ENCODE assay signal across 25 cellular contexts in genomic region chr6:144712541-144712940, GRCh38.
DNase-seq lines count a peak whose midpoint lies in the region; ATAC-seq and TF ChIP-seq lines count a peak whose summit lies in the region.
"Had no signal": no experiment of that assay in that cellular context is flagged by ENCODE, and none has a peak within 500 bp of the region (broad histone marks: within the 10 kb centered on the region; RNA-seq: fewer than 3 reads in every experiment).

No MANE protein-coding gene starts in this region.

- H3K23ac ChIP-seq in neuronal stem cell (ENCODE audit: low read depth, low read length, poor library complexity): no peak overlapping the region

- no peaks in the 10 kb centered on the region for H3K79me1 ChIP-seq in neuronal stem cell (ENCODE audit: low read depth, low read length)

- no peak overlapping the region for H3K4me3 ChIP-seq in fibroblast of lung (replicated peaks in 1 of 4; ENCODE audit: control extremely low read depth in 1 of 4, insufficient read depth in 1 of 4, low read depth in 3 of 4, low read length in 4 of 4)
- H3K4me3 ChIP-seq in skeletal muscle cell (ENCODE audit: low read depth, low read length): no peak overlapping the region
- H3K4me3 ChIP-seq in neuronal stem cell (ENCODE audit: low read length in 2 of 2): no peak overlapping the region
- no peak overlapping the region for H3K4me3 ChIP-seq in suprapubic skin
- H3K4me3 ChIP-seq: ascending aorta, esophagus squamous epithelium, lower lobe of right lung, MG63, right atrium auricular region had no signal

- ATAC-seq in Right ventricle myocardium superior (ENCODE audit: poor library complexity): no peak
- ATAC-seq: activated CD4-positive, alpha-beta T cell treated with anti-CD3 and anti-CD28 coated beads for 36 hours; activated naive CD4-positive, alpha-beta T cell treated with anti-CD3 and anti-CD28 coated beads, Interleukin-2, amount 50 U/mL, for 72 hours; lower lobe of right lung; SK-N-SH treated with all-trans-retinoic acid at 6 μM for 48 hours; stimulated activated effector memory CD8-positive, alpha-beta T cell treated with anti-CD3 and anti-CD28 coated beads, Interleukin-12 subunit alpha, Interleukin-12 subunit beta, amount 100 ng/mL, for 72 hours had no signal

- no peaks in the 10 kb centered on the region for H3K79me2 ChIP-seq in fibroblast of lung (ENCODE audit: control insufficient read depth, insufficient read depth, low read length)

- no peaks in the 10 kb centered on the region for H3K27me3 ChIP-seq in fibroblast of lung (ENCODE audit: control insufficient read depth, insufficient read depth, low read length)
- no peaks in the 10 kb centered on the region for H3K27me3 ChIP-seq in neuronal stem cell (ENCODE audit: control insufficient read depth in 3 of 3, insufficient read depth in 3 of 3, low read depth in 1 of 3, low read length in 3 of 3)
- no peaks in the 10 kb centered on the region for H3K27me3 ChIP-seq in suprapubic skin
- H3K27me3 ChIP-seq: ascending aorta, esophagus squamous epithelium, MG63, right atrium auricular region had no signal

- H2BK15ac ChIP-seq in neuronal stem cell (ENCODE audit: low read length): no peak overlapping the region

- H3K9me3 ChIP-seq in fibroblast of lung (ENCODE audit: control insufficient read depth, insufficient read depth, low read depth, low read length) (no peaks in the 10 kb centered on the region), neuronal stem cell (replicated peaks in 1 of 2; ENCODE audit: control insufficient read depth in 2 of 2, insufficient read depth in 1 of 2, low read depth in 1 of 2, low read length in 2 of 2) (no peaks in the 10 kb centered on the region), suprapubic skin (no peaks in the 10 kb centered on the region)
- H3K9me3 ChIP-seq: ascending aorta, esophagus squamous epithelium, lower lobe of right lung, MG63, right atrium auricular region had no signal

- no peak for TF ChIP-seq POLR2A in suprapubic skin (IDR thresholded peaks at IDR 0.05)

- H3K36me3 ChIP-seq in fibroblast of lung (ENCODE audit: control insufficient read depth, insufficient read depth, low read length) (no peaks in the 10 kb centered on the region), neuronal stem cell (replicated peaks in 1 of 2; ENCODE audit: control insufficient read depth in 2 of 2, insufficient read depth in 2 of 2, low read length in 2 of 2) (no peaks in the 10 kb centered on the region), suprapubic skin (no peaks in the 10 kb centered on the region)
- H3K36me3 ChIP-seq: ascending aorta, MG63, right atrium auricular region had no signal

- H3K4me2 ChIP-seq in fibroblast of lung (ENCODE audit: extremely low read depth, insufficient read depth, low read length) (no peak overlapping the region), neuronal stem cell (ENCODE audit: insufficient read depth, low read length, poor library complexity, severe bottlenecking) (no peak overlapping the region)

- H2BK5ac ChIP-seq in neuronal stem cell (ENCODE audit: low read length): no peak overlapping the region

- no CpG with 5 or more reads among the region's 1 CpG for WGBS in neuronal stem cell (ENCODE audit: extremely low coverage in 2 of 2, insufficient read length in 2 of 2, insufficient replicate concordance in 1 of 2), 2 donors
- 48% methylated on average over 1 of the region's 1 CpG for whole genome bisulfite sequencing in suprapubic skin

- H3K27ac ChIP-seq in fibroblast of lung (ENCODE audit: insufficient read depth, low read length): no peak overlapping the region
- H3K27ac ChIP-seq in neuronal stem cell (replicated peaks; ENCODE audit: low read length): no peak overlapping the region
- no peak overlapping the region for H3K27ac ChIP-seq in suprapubic skin
- H3K27ac ChIP-seq: ascending aorta, esophagus squamous epithelium, lower lobe of right lung, right atrium auricular region had no signal

- no peak overlapping the region for H4K8ac ChIP-seq in neuronal stem cell (ENCODE audit: low read depth, low read length)

- DNase-seq in GM04503 (ENCODE audit: low read depth) (peak; percentile 20), RPMI7951 (ENCODE audit: low read depth) (peak; percentile 21), fibroblast of lung (ENCODE audit: low read depth in 2 of 2) (peak; percentile 18 to 30), skeletal muscle cell (ENCODE audit: low read depth) (peak; percentile 17), neuronal stem cell (ENCODE audit: low spot score) (no peak), Right ventricle myocardium superior (no peak), suprapubic skin (ENCODE audit: low spot score in 2 of 2) (no peak)
- DNase-seq: activated CD4-positive, alpha-beta T cell treated with anti-CD3 and anti-CD28 coated beads for 36 hours; activated T-cell treated with anti-CD3 and anti-CD28 coated beads for 4 hours; CD4-positive, CD25-positive, alpha-beta regulatory T cell; central memory CD4-positive, alpha-beta T cell; endodermal cell; esophagus squamous epithelium; H7; lower lobe of right lung; MG63; NCI-H2081 treated with DMSO at 0.1 percent for 48 hours; NCI-H774; stimulated activated CD4-positive, alpha-beta T cell treated with anti-CD3 and anti-CD28 coated beads, Interleukin-12 subunit alpha, Interleukin-12 subunit beta, amount 100 ng/mL, for 4 hours; stimulated activated CD4-positive, alpha-beta T cell treated with anti-CD3 and anti-CD28 coated beads, Interleukin-4, amount 100 ng/mL, for 1 hour had no signal

- no peak overlapping the region for H4K91ac ChIP-seq in neuronal stem cell (ENCODE audit: low read depth, low read length, poor library complexity)

- no peak overlapping the region for H3K14ac ChIP-seq in neuronal stem cell (ENCODE audit: low read length)

- no peak for TF ChIP-seq EP300 in suprapubic skin (IDR thresholded peaks at IDR 0.05)

- H2BK12ac ChIP-seq in neuronal stem cell (ENCODE audit: low read length): no peak overlapping the region

- TF ChIP-seq CTCF in fibroblast of lung (conservative IDR thresholded peaks at IDR 0.05 in 1 of 2, IDR thresholded peaks at IDR 0.05 in 1 of 2; ENCODE audit: low read depth in 1 of 2, low read length in 2 of 2): no peak
- no peak for TF ChIP-seq CTCF in suprapubic skin (IDR thresholded peaks at IDR 0.05)

- H4K20me1 ChIP-seq in fibroblast of lung (ENCODE audit: control insufficient read depth, extremely low read depth, insufficient read depth, low read length): no peaks in the 10 kb centered on the region

- intact Hi-C loops in Right ventricle myocardium superior (cut with DNase I): no loop called here

- H2AFZ ChIP-seq in fibroblast of lung (ENCODE audit: low read length) (no peak overlapping the region), neuronal stem cell (ENCODE audit: low read length) (no peak overlapping the region)

- no peak overlapping the region for H2BK120ac ChIP-seq in neuronal stem cell (ENCODE audit: low read depth, low read length)

- no peak overlapping the region for H3K9ac ChIP-seq in fibroblast of lung (ENCODE audit: insufficient read depth, low read length)
- H3K9ac ChIP-seq in neuronal stem cell (ENCODE audit: low read depth, low read length, poor library complexity): no peak overlapping the region

- H3K18ac ChIP-seq in neuronal stem cell (ENCODE audit: low read length): no peak overlapping the region

- no peak overlapping the region for H3K4ac ChIP-seq in neuronal stem cell (ENCODE audit: low read length)

- no peak overlapping the region for H2AK5ac ChIP-seq in neuronal stem cell (ENCODE audit: low read depth, low read length)

- H3K4me1 ChIP-seq in fibroblast of lung (ENCODE audit: control insufficient read depth, extremely low read depth, insufficient read depth, low read length): no peaks in the 10 kb centered on the region
- H3K4me1 ChIP-seq in neuronal stem cell (ENCODE audit: control insufficient read depth in 2 of 2, insufficient read depth in 1 of 2, low read depth in 1 of 2, low read length in 2 of 2): peaks cover 0 to 8% of the 10 kb centered on the region in 2 donors
- H3K4me1 ChIP-seq in suprapubic skin: peaks cover 4% of the 10 kb centered on the region
- H3K4me1 ChIP-seq: lower lobe of right lung, right atrium auricular region had no signal

Comparison
In these comparisons a context has a peak if more than half of its experiments do, and no peak if none do; other contexts are left out.
1. DNase-seq: peak in GM04503 (single experiment), RPMI7951 (single experiment), fibroblast of lung (2 of 2) and skeletal muscle cell (single experiment); none in neuronal stem cell (single experiment), Right ventricle myocardium superior (single experiment) and suprapubic skin (0 of 2).